ENCODE assay signal across 28 cellular contexts in genomic region chr19:54145541-54146158, GRCh38.
"Had no signal": no experiment of that assay in that cellular context is flagged by ENCODE, and none has a peak within 500 bp of the region (broad histone marks: within the 10 kb centered on the region; RNA-seq: fewer than 3 reads in every experiment).

No MANE protein-coding gene starts in this region.

- DNase-seq: activated CD4-positive, alpha-beta memory T cell treated with anti-CD3 and anti-CD28 coated beads, Interleukin-2, amount 10 ng/mL, durations not matched to agents 7 days and 5 days; activated CD4-positive, alpha-beta T cell treated with anti-CD3 and anti-CD28 coated beads for 1 hour; activated CD4-positive, alpha-beta T cell treated with anti-CD3 and anti-CD28 coated beads for 4 hours; activated CD4-positive, alpha-beta T cell treated with anti-CD3 and anti-CD28 coated beads, Interleukin-2, amount 10 ng/mL, durations not matched to agents 7 days and 5 days; activated CD4-positive, alpha-beta T cell treated with anti-CD3 and anti-CD28 coated beads, Interleukin-2, amount 50 U/mL, for 4 hours; activated CD4-positive, CD25-positive, alpha-beta regulatory T cell; activated CD8-positive, alpha-beta memory T cell treated with anti-CD3 and anti-CD28 coated beads, Interleukin-2, amount 50 U/mL, for 48 hours; activated gamma-delta T cell; activated naive CD4-positive, alpha-beta T cell; activated naive CD4-positive, alpha-beta T cell treated with anti-CD3 and anti-CD28 coated beads, Interleukin-2, amount 10 ng/mL, durations not matched to agents 7 days and 5 days; activated naive CD8-positive, alpha-beta T cell treated with anti-CD3 and anti-CD28 coated beads, Interleukin-2, amount 10 ng/mL, durations not matched to agents 7 days and 5 days; activated T-cell treated with anti-CD3 and anti-CD28 coated beads for 4 hours; activated T-cell treated with anti-CD3 and anti-CD28 coated beads, Interleukin-2, amount 50 U/mL, for 24 hours; activated T-cell treated with anti-CD3 and anti-CD28 coated beads, Interleukin-2, amount 50 U/mL, for 72 hours; central memory CD4-positive, alpha-beta T cell; cerebellar nuclear complex; colonic mucosa; effector CD8-positive, alpha-beta T cell; esophagus squamous epithelium; foreskin melanocyte; T-helper 2 cell had no signal

- H3K27ac ChIP-seq: ascending aorta, cardiac muscle cell, colonic mucosa, epithelial cell of prostate had no signal

- H3K9me3 ChIP-seq: ascending aorta, breast epithelium, colonic mucosa, esophagus squamous epithelium, gastroesophageal sphincter had no signal

- H3K27me3 ChIP-seq: ascending aorta, breast epithelium, cardiac muscle cell, colonic mucosa, esophagus squamous epithelium, gastroesophageal sphincter had no signal

- H3K27me3 Mint-ChIP-seq: activated CD4-positive, alpha-beta memory T cell treated with anti-CD3 and anti-CD28 coated beads, Interleukin-2, amount 10 ng/mL, durations not matched to agents 7 days and 5 days; activated CD4-positive, alpha-beta T cell treated with anti-CD3 and anti-CD28 coated beads, Interleukin-2, amount 10 ng/mL, durations not matched to agents 7 days and 5 days; activated naive CD4-positive, alpha-beta T cell treated with anti-CD3 and anti-CD28 coated beads, Interleukin-2, amount 10 ng/mL, durations not matched to agents 7 days and 5 days; activated naive CD8-positive, alpha-beta T cell treated with anti-CD3 and anti-CD28 coated beads, Interleukin-2, amount 10 ng/mL, durations not matched to agents 7 days and 5 days; activated T-cell treated with anti-CD3 and anti-CD28 coated beads, Interleukin-2, amount 50 U/mL, for 24 hours had no signal

- H3K4me3 ChIP-seq: ascending aorta, breast epithelium, cardiac muscle cell, colonic mucosa, esophagus squamous epithelium, gastroesophageal sphincter had no signal

- H3K9me3 Mint-ChIP-seq: activated CD4-positive, alpha-beta memory T cell treated with anti-CD3 and anti-CD28 coated beads, Interleukin-2, amount 10 ng/mL, durations not matched to agents 7 days and 5 days; activated CD4-positive, alpha-beta T cell treated with anti-CD3 and anti-CD28 coated beads, Interleukin-2, amount 10 ng/mL, durations not matched to agents 7 days and 5 days; activated naive CD4-positive, alpha-beta T cell treated with anti-CD3 and anti-CD28 coated beads, Interleukin-2, amount 10 ng/mL, durations not matched to agents 7 days and 5 days; activated naive CD4-positive, alpha-beta T cell treated with anti-CD3 and anti-CD28 coated beads, Interleukin-2, amount 50 U/mL, for 72 hours; activated naive CD8-positive, alpha-beta T cell treated with anti-CD3 and anti-CD28 coated beads, Interleukin-2, amount 10 ng/mL, durations not matched to agents 7 days and 5 days; activated T-cell treated with anti-CD3 and anti-CD28 coated beads, Interleukin-2, amount 50 U/mL, for 24 hours; activated T-cell treated with anti-CD3 and anti-CD28 coated beads, Interleukin-2, amount 50 U/mL, for 72 hours; brain had no signal

- ATAC-seq: gastroesophageal sphincter had no signal

- H3K4me3 Mint-ChIP-seq: activated CD4-positive, alpha-beta memory T cell treated with anti-CD3 and anti-CD28 coated beads, Interleukin-2, amount 10 ng/mL, durations not matched to agents 7 days and 5 days; activated CD4-positive, alpha-beta T cell treated with anti-CD3 and anti-CD28 coated beads, Interleukin-2, amount 10 ng/mL, durations not matched to agents 7 days and 5 days; activated naive CD4-positive, alpha-beta T cell treated with anti-CD3 and anti-CD28 coated beads, Interleukin-2, amount 10 ng/mL, durations not matched to agents 7 days and 5 days; activated naive CD8-positive, alpha-beta T cell treated with anti-CD3 and anti-CD28 coated beads, Interleukin-2, amount 10 ng/mL, durations not matched to agents 7 days and 5 days; activated T-cell treated with anti-CD3 and anti-CD28 coated beads, Interleukin-2, amount 50 U/mL, for 24 hours; activated T-cell treated with anti-CD3 and anti-CD28 coated beads, Interleukin-2, amount 50 U/mL, for 72 hours; brain had no signal

- H3K27ac Mint-ChIP-seq: activated CD4-positive, alpha-beta memory T cell treated with anti-CD3 and anti-CD28 coated beads, Interleukin-2, amount 10 ng/mL, durations not matched to agents 7 days and 5 days; activated CD4-positive, alpha-beta T cell treated with anti-CD3 and anti-CD28 coated beads, Interleukin-2, amount 10 ng/mL, durations not matched to agents 7 days and 5 days; activated naive CD4-positive, alpha-beta T cell treated with anti-CD3 and anti-CD28 coated beads, Interleukin-2, amount 10 ng/mL, durations not matched to agents 7 days and 5 days; activated naive CD8-positive, alpha-beta T cell treated with anti-CD3 and anti-CD28 coated beads, Interleukin-2, amount 10 ng/mL, durations not matched to agents 7 days and 5 days; activated T-cell treated with anti-CD3 and anti-CD28 coated beads, Interleukin-2, amount 50 U/mL, for 24 hours; activated T-cell treated with anti-CD3 and anti-CD28 coated beads, Interleukin-2, amount 50 U/mL, for 72 hours; brain had no signal

- H3K4me1 ChIP-seq: breast epithelium, colonic mucosa had no signal
